11 cellular contexts compared by ENCODE assay signal in the genomic region with DNA sequence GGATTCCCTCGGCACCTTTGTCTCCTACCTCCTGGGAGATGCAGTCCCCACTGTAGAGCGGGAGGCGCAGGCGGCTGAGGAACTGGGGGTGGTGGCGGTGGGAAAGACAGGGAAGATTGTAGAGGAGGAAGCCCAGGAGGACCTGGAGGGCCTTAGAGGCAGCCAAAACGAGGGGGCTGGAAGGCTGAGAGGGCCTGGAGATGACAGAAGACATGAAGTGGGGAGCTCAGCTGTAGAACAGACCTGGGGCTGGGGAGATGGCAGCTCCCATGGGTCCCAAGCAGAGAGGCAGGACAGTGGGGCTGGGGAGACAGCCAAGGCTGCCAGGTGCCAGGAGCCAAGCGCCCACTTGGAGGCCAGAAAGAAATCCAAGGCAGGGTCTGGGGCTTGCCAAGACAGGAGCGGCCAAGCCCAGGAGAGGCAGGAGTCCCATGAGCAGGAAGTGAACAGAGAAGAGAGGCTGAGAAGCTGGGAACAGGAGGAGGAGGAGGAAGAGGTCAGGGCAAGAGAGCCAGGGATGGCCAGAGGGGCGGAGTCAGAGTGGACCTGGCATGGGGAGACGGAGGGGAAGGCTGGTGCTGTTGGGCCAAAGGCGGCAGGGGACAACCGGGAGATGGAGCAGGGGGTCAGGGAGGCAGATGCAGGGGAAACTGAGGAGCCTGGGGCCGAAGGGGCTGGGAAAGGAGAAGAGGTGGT. TPM values are rescaled to one million over a fixed set of nuclear protein-coding genes. Genes with fewer than 3 reads are reported as not detected.
DNase-seq lines count a peak whose midpoint lies in the region; ATAC-seq and TF ChIP-seq lines count a peak whose summit lies in the region.
"Had no signal": no experiment of that assay in that cellular context is flagged by ENCODE, and none has a peak within 500 bp of the region (broad histone marks: within the 10 kb centered on the region; RNA-seq: fewer than 3 reads in every experiment).

No MANE protein-coding gene starts in this region.

- peaks cover 20% of the 10 kb centered on the region for H3K27me3 ChIP-seq in left ventricle myocardium inferior (ENCODE audit: low read depth)
- H3K27me3 ChIP-seq in WERI-Rb-1 (ENCODE audit: insufficient read depth, low read depth, severe bottlenecking), result no peaks in the 10 kb centered on the region
- H3K27me3 ChIP-seq: pancreas had no signal

- H3K36me3 ChIP-seq in left ventricle myocardium inferior (no peaks in the 10 kb centered on the region), mucosa of descending colon (ENCODE audit: low read depth) (peaks cover 4% of the 10 kb centered on the region), urinary bladder (ENCODE audit: insufficient read depth) (no peaks in the 10 kb centered on the region), WERI-Rb-1 (no peaks in the 10 kb centered on the region)
- H3K36me3 ChIP-seq: pancreas had no signal

- H3K9me3 ChIP-seq in left ventricle myocardium inferior (replicated peaks), result no peaks in the 10 kb centered on the region
- H3K9me3 ChIP-seq in mucosa of descending colon, result no peaks in the 10 kb centered on the region
- no peaks in the 10 kb centered on the region for H3K9me3 ChIP-seq in WERI-Rb-1 (ENCODE audit: severe bottlenecking)
- H3K9me3 ChIP-seq: pancreas had no signal

- DNase-seq in left ventricle myocardium inferior (no peak), left ventricle myocardium superior (no peak), mucosa of descending colon (peak; percentile 67 to 79 (median 75)), WERI-Rb-1 (no peak), glutamatergic neuron (no peak), COLO829 (ENCODE audit: low spot score) (no peak)
- DNase-seq in activated naive CD4-positive, alpha-beta T cell treated with anti-CD3 and anti-CD28 coated beads, Interleukin-2, amount 50 U/mL, for 72 hours (ENCODE audit: low spot score in 2 of 2), result no peak
- DNase-seq: central memory CD4-positive, alpha-beta T cell; NCI-H510A treated with DMSO at 0.1 percent for 48 hours; pancreas had no signal

- intact Hi-C loops in left ventricle myocardium inferior (cut with micrococcal nuclease) (loop anchor here (10.0 kb wide), 1 partner anchor 60 kb away; the partner anchor contains the start of gene SGF29), left ventricle myocardium superior (cut with micrococcal nuclease) (loop anchor here (10.0 kb wide), 1 partner anchor 60 kb away; the partner anchor contains the start of gene SGF29), mucosa of descending colon (cut with DNase I, micrococcal nuclease) (no loop called here)

- peaks cover 0 to 10% of the 10 kb centered on the region in 2 donors for H3K36me3 Mint-ChIP-seq in activated naive CD4-positive, alpha-beta T cell treated with anti-CD3 and anti-CD28 coated beads, Interleukin-2, amount 50 U/mL, for 72 hours
- no peaks in the 10 kb centered on the region for H3K36me3 Mint-ChIP-seq in glutamatergic neuron (ENCODE audit: unreplicated experiment)

- H3K4me1 Mint-ChIP-seq in glutamatergic neuron (ENCODE audit: low read depth, unreplicated experiment), result no peaks in the 10 kb centered on the region

- H3K4me3 Mint-ChIP-seq in glutamatergic neuron (ENCODE audit: unreplicated experiment), result no peak overlapping the region

- WGBS in urinary bladder, result 73% methylated on average over 13 of the region's 13 CpGs

- H3K27ac ChIP-seq in left ventricle myocardium inferior (replicated peaks) (peak overlapping the region; percentile 52), urinary bladder (ENCODE audit: low read depth) (peak overlapping the region; percentile 68), WERI-Rb-1 (no peak overlapping the region)

- ATAC-seq in left ventricle myocardium superior (no peak), mucosa of descending colon (peak; percentile 63)
- ATAC-seq in activated naive CD4-positive, alpha-beta T cell treated with anti-CD3 and anti-CD28 coated beads, Interleukin-2, amount 50 U/mL, for 72 hours, result no peak
- ATAC-seq: pancreas had no signal

- H3K4me3 ChIP-seq in left ventricle myocardium inferior (peak overlapping the region; percentile 44), mucosa of descending colon (peak overlapping the region; percentile 32), urinary bladder (ENCODE audit: low read depth, low read length) (no peak overlapping the region), WERI-Rb-1 (ENCODE audit: low read depth, low read length) (no peak overlapping the region)

- peak overlapping the region; percentile 95 to 96 for H3K27ac Mint-ChIP-seq in activated naive CD4-positive, alpha-beta T cell treated with anti-CD3 and anti-CD28 coated beads, Interleukin-2, amount 50 U/mL, for 72 hours
- H3K27ac Mint-ChIP-seq in glutamatergic neuron (ENCODE audit: unreplicated experiment), result no peak overlapping the region

- TF ChIP-seq CTCF in left ventricle myocardium inferior (IDR thresholded peaks at IDR 0.05; ENCODE audit: borderline replicate concordance) (no peak), mucosa of descending colon (IDR thresholded peaks at IDR 0.05) (no peak), WERI-Rb-1 (IDR thresholded peaks at IDR 0.05; ENCODE audit: low read depth, low read length) (no peak), glutamatergic neuron (IDR thresholded peaks at IDR 0.05; ENCODE audit: partially characterized antibody, unreplicated experiment) (no peak)

- H3K9me3 Mint-ChIP-seq in activated naive CD4-positive, alpha-beta T cell treated with anti-CD3 and anti-CD28 coated beads, Interleukin-2, amount 50 U/mL, for 72 hours, result no peaks in the 10 kb centered on the region
- H3K9me3 Mint-ChIP-seq in glutamatergic neuron (ENCODE audit: unreplicated experiment), result peaks cover 9% of the 10 kb centered on the region

- H3K4me1 ChIP-seq in left ventricle myocardium inferior (peaks cover 13% of the 10 kb centered on the region), mucosa of descending colon (ENCODE audit: low read depth) (peaks cover 33% of the 10 kb centered on the region), urinary bladder (ENCODE audit: insufficient read depth) (no peaks in the 10 kb centered on the region)

- H3K27me3 Mint-ChIP-seq in glutamatergic neuron (ENCODE audit: unreplicated experiment), result peaks cover 12% of the 10 kb centered on the region

RNA-seq across cellular contexts. Expression of gene APOBR, which starts 0.8 kb away (rescaled TPM):
- total RNA-seq in left ventricle myocardium inferior, result 0.38 TPM
- 0.47 TPM for total RNA-seq in left ventricle myocardium superior
- total RNA-seq in activated naive CD4-positive, alpha-beta T cell treated with anti-CD3 and anti-CD28 coated beads, Interleukin-2, amount 50 U/mL, for 72 hours, result 1 to 10 TPM in 1 of 2 donors, under 1 TPM in 1; 0.93 to 2.9 TPM
- 10 to 100 TPM; 28.8 to 65.4 (median 57.2) TPM for total RNA-seq in mucosa of descending colon
- 0.69 TPM for total RNA-seq in urinary bladder
- 4.2 TPM for polyA plus RNA-seq in urinary bladder
- total RNA-seq in glutamatergic neuron (ENCODE audit: unreplicated experiment), result not detected

RNA-seq across cellular contexts. Expression of gene CLN3, which starts 3.4 kb away (rescaled TPM):
- total RNA-seq in left ventricle myocardium inferior (13.6 TPM), left ventricle myocardium superior (13.4 TPM), mucosa of descending colon (100 to 1,000 TPM in 2 of 3 donors, 10 to 100 TPM in 1; 73.4 to 125 (median 101) TPM), urinary bladder (10.7 TPM), glutamatergic neuron (ENCODE audit: unreplicated experiment) (29.4 TPM)
- 10 to 100 TPM; 19.3 to 25.8 TPM for total RNA-seq in activated naive CD4-positive, alpha-beta T cell treated with anti-CD3 and anti-CD28 coated beads, Interleukin-2, amount 50 U/mL, for 72 hours
- polyA plus RNA-seq in urinary bladder, result 32.2 TPM

RNA-seq across cellular contexts. Expression of gene IL27, which starts 11.4 kb away (rescaled TPM):
- total RNA-seq in left ventricle myocardium inferior (not detected), left ventricle myocardium superior (not detected), mucosa of descending colon (not detected), urinary bladder (not detected), glutamatergic neuron (ENCODE audit: unreplicated experiment) (not detected)
- not detected for total RNA-seq in activated naive CD4-positive, alpha-beta T cell treated with anti-CD3 and anti-CD28 coated beads, Interleukin-2, amount 50 U/mL, for 72 hours
- 0.08 TPM for polyA plus RNA-seq in urinary bladder

RNA-seq across cellular contexts. Expression of gene NPIPB7, which starts 23.1 kb away (rescaled TPM):
- total RNA-seq in left ventricle myocardium inferior (not detected), left ventricle myocardium superior (not detected), mucosa of descending colon (under 1 TPM; 0.24 to 0.32 (median 0.32) TPM), urinary bladder (not detected), glutamatergic neuron (ENCODE audit: unreplicated experiment) (not detected)
- under 1 TPM in 1 of 2 donors, not detected in 1; 0.19 TPM for total RNA-seq in activated naive CD4-positive, alpha-beta T cell treated with anti-CD3 and anti-CD28 coated beads, Interleukin-2, amount 50 U/mL, for 72 hours
- polyA plus RNA-seq in urinary bladder, result not detected
- total RNA-seq: pancreas had no signal
- polyA plus RNA-seq: pancreas had no signal

RNA-seq across cellular contexts. Expression of gene NUPR1, which starts 43.5 kb away (rescaled TPM):
- total RNA-seq in left ventricle myocardium inferior (33.1 TPM), left ventricle myocardium superior (37.2 TPM), mucosa of descending colon (100 to 1,000 TPM in 2 of 3 donors, 10 to 100 TPM in 1; 51.7 to 145 (median 129) TPM), urinary bladder (4.1 TPM), glutamatergic neuron (ENCODE audit: unreplicated experiment) (not detected)
- not detected for total RNA-seq in activated naive CD4-positive, alpha-beta T cell treated with anti-CD3 and anti-CD28 coated beads, Interleukin-2, amount 50 U/mL, for 72 hours
- polyA plus RNA-seq in urinary bladder, result 549 TPM

Comparison
In these comparisons a context has a peak if more than half of its experiments do, and no peak if none do; other contexts are left out.
1. DNase-seq: peak in mucosa of descending colon (3 of 3); none in left ventricle myocardium inferior (single experiment), left ventricle myocardium superior (single experiment), activated naive CD4-positive, alpha-beta T cell treated with anti-CD3 and anti-CD28 coated beads, Interleukin-2, amount 50 U/mL, for 72 hours (0 of 2), WERI-Rb-1 (single experiment), glutamatergic neuron (single experiment) and COLO829 (single experiment).
2. H3K4me3 ChIP-seq: peak in left ventricle myocardium inferior (single experiment) and mucosa of descending colon (single experiment); none in urinary bladder (single experiment) and WERI-Rb-1 (single experiment).
3. RNA of gene APOBR, which starts 0.8 kb away (total RNA-seq): 28.8 to 65.4 TPM in mucosa of descending colon; 0.93 to 2.9 TPM in activated naive CD4-positive, alpha-beta T cell treated with anti-CD3 and anti-CD28 coated beads, Interleukin-2, amount 50 U/mL, for 72 hours, 0.69 TPM in urinary bladder (single experiment), 0.47 TPM in left ventricle myocardium superior (single experiment), 0.38 TPM in left ventricle myocardium inferior (single experiment) and not detected in glutamatergic neuron (single experiment); every median in the first group is over 4 times any median in the second.
4. intact Hi-C loops: an anchor here in left ventricle myocardium inferior (10.0 kb wide) and left ventricle myocardium superior (10.0 kb wide); none called in mucosa of descending colon.